In genomic region chr18:42131044-42131939, GRCh38 we compare ENCODE assay signal across 18 cellular contexts.
DNase-seq lines count a peak whose midpoint lies in the region; ATAC-seq and TF ChIP-seq lines count a peak whose summit lies in the region.
"Had no signal": no experiment of that assay in that cellular context is flagged by ENCODE, and none has a peak within 500 bp of the region (broad histone marks: within the 10 kb centered on the region; RNA-seq: fewer than 3 reads in every experiment).

No MANE protein-coding gene starts in this region.

- intact Hi-C loops in Right ventricle myocardium inferior (cut with DNase I): no loop called here

- peak; percentile 38 for DNase-seq in BE2C
- peak; percentile 81 for DNase-seq in NCI-H1092 treated with DMSO at 0.1 percent for 48 hours (lab: John Stamatoyannopoulos, UW)
- DNase-seq in NCI-H748 (lab: John Stamatoyannopoulos, UW; ENCODE audit: unreplicated experiment): peak; percentile 90
- DNase-seq in left kidney (ENCODE audit: low read depth, low spot score): peak; percentile 98
- no peak for DNase-seq in activated CD4-positive, alpha-beta T cell treated with anti-CD3 and anti-CD28 coated beads for 1 hour
- DNase-seq in Right ventricle myocardium inferior (ENCODE audit: missing footprints): no peak
- no peak for DNase-seq in DMS79 (lab: John Stamatoyannopoulos, UW)
- DNase-seq: activated CD4-positive, alpha-beta T cell treated with anti-CD3 and anti-CD28 coated beads for 36 hours; activated effector memory CD4-positive, alpha-beta T cell treated with Interleukin-2 at 50 U/mL for 16 hours; adrenal gland; EL; foreskin keratinocyte; stimulated activated naive CD4-positive, alpha-beta T cell treated with Interleukin-2 at 50 U/mL for 16 hours had no signal

- no peaks in the 10 kb centered on the region for H3K36me3 ChIP-seq in BE2C
- H3K36me3 ChIP-seq: adrenal gland, cardiac muscle cell, right atrium auricular region, SJSA1, tibial nerve had no signal

- H3K9me3 ChIP-seq in BE2C: no peaks in the 10 kb centered on the region
- H3K9me3 ChIP-seq: adrenal gland, right atrium auricular region, SJSA1, tibial nerve had no signal

- H3K27me3 ChIP-seq in BE2C: no peaks in the 10 kb centered on the region
- H3K27me3 ChIP-seq: adrenal gland, cardiac muscle cell, foreskin keratinocyte, right atrium auricular region, SJSA1, tibial nerve had no signal

- H3K4me1 ChIP-seq in BE2C: peaks cover 10% of the 10 kb centered on the region
- H3K4me1 ChIP-seq: adrenal gland, foreskin keratinocyte, right atrium auricular region, SJSA1, tibial nerve had no signal

- H3K4me3 ChIP-seq in BE2C (ENCODE audit: low read depth, low read length): peak overlapping the region; percentile 15; the same call in 1 of the 2 replicates
- H3K4me3 ChIP-seq: adrenal gland, cardiac muscle cell, right atrium auricular region, SJSA1, tibial nerve had no signal

- no peak for ATAC-seq in Right ventricle myocardium inferior
- no peak for ATAC-seq in HG03469 (IDR thresholded peaks at IDR 0.05; ENCODE audit: unreplicated experiment)
- ATAC-seq: activated CD4-positive, alpha-beta T cell treated with anti-CD3 and anti-CD28 coated beads for 36 hours; foreskin keratinocyte had no signal

- no peak for TF ChIP-seq CTCF in BE2C (IDR thresholded peaks at IDR 0.05; ENCODE audit: low read depth, low read length)

Comparison
In these comparisons a context has a peak if more than half of its experiments do, and no peak if none do; other contexts are left out.
1. DNase-seq: peak in BE2C (single experiment), NCI-H1092 treated with DMSO at 0.1 percent for 48 hours (single experiment), NCI-H748 (single experiment) and left kidney (single experiment); none in activated CD4-positive, alpha-beta T cell treated with anti-CD3 and anti-CD28 coated beads for 1 hour (single experiment), Right ventricle myocardium inferior (single experiment) and DMS79 (single experiment).